ENCODE assay signal across 23 cellular contexts in the genomic region with DNA sequence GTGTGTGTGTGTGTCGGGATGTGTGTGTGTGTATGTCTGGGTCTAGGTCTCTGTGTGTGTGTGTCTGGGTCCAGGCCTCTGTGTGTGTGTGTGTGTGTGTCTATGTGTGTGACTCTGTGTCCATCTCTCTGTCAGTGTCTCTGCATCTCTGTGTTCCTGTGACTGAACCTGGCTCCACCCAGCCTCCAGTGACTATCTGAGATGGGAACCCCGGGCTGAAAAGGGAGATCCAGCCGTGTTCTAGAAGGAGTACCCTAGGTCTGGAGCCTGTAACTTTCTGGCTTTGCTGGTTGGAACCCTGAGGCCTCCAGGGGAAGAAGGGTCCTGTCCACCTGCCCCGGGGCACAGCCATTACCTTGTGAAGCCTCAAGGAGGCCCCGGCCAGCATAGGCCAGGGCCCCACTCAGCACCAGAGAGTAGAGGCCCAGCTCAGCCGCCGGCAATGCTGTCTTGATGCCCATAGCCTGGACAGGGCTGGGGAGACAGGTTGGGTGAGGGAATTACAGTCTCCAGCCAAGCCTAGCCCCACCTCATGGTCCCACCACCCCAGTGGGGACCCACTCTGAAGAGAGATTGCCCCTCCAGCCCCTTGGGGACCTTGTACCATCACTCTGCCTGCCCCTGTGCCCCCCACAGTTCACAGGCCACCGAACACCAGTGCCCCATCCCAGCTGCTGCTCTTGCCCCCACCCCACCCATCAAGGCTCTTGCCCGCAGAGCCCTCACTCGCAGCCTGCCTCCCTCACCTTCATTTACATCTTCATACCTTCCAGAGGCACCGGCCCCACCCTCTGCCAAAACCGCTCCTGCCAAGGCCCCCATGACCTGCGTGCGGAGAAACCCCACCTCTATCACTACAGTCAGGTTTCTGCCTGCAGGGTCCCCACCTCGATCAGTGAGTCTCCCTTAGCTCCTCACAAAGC. TPM values are rescaled to one million over a fixed set of nuclear protein-coding genes. Genes with fewer than 3 reads are reported as not detected.
DNase-seq lines count a peak whose midpoint lies in the region; ATAC-seq and TF ChIP-seq lines count a peak whose summit lies in the region.
"Had no signal": no experiment of that assay in that cellular context is flagged by ENCODE, and none has a peak within 500 bp of the region (broad histone marks: within the 10 kb centered on the region; RNA-seq: fewer than 3 reads in every experiment).

No MANE protein-coding gene starts in this region.

- no peaks in the 10 kb centered on the region for H3K36me3 ChIP-seq in neural progenitor cell
- H3K36me3 ChIP-seq: colonic mucosa, SJCRH30, tibial nerve had no signal

- no peaks in the 10 kb centered on the region for H3K36me3 Mint-ChIP-seq in H9 (ENCODE audit: insufficient read depth in 1 of 3, low read depth in 3 of 3)
- no peaks in the 10 kb centered on the region for H3K36me3 Mint-ChIP-seq in endothelial cell (ENCODE audit: low read depth, unreplicated experiment)
- no peaks in the 10 kb centered on the region for H3K36me3 Mint-ChIP-seq in osteocyte (ENCODE audit: unreplicated experiment)
- no peaks in the 10 kb centered on the region for H3K36me3 Mint-ChIP-seq in neural progenitor cell
- H3K36me3 Mint-ChIP-seq: immature natural killer cell; stimulated activated memory B cell treated with anti-CD40 and anti-IgM and Interleukin-4, amounts not matched to agents 10 μg/mL and 1 μg/mL and 100 μg/mL, for 72 hours had no signal

- TF ChIP-seq CTCF in H9 (conservative IDR thresholded peaks at IDR 0.05) (no peak), endothelial cell (IDR thresholded peaks at IDR 0.05; ENCODE audit: unreplicated experiment) (no peak), osteocyte (IDR thresholded peaks at IDR 0.05) (no peak), neural progenitor cell (IDR thresholded peaks at IDR 0.05) (no peak)

- no peak overlapping the region for H2AK5ac ChIP-seq in H9 (ENCODE audit: insufficient read length, low read length)

- no peaks in the 10 kb centered on the region for H3K9me3 ChIP-seq in H9 (ENCODE audit: control insufficient read depth, low read depth, low read length)
- no peaks in the 10 kb centered on the region for H3K9me3 ChIP-seq in neural progenitor cell (ENCODE audit: low read depth)
- H3K9me3 ChIP-seq: colonic mucosa, SJCRH30, tibial nerve had no signal

- DNase-seq in D341Med (ENCODE audit: low spot score) (peak; percentile 36), H9 (peak; percentile 20), endothelial cell (ENCODE audit: low spot score) (no peak), osteocyte (ENCODE audit: extremely low spot score, unreplicated experiment) (peak; percentile 76), neural progenitor cell (ENCODE audit: low spot score) (no peak), DMS79 treated with DMSO at 0.1 percent for 48 hours (lab: John Stamatoyannopoulos, UW) (no peak)
- DNase-seq: GDM1, NCI-H187 had no signal

- H3K27me3 Mint-ChIP-seq in H9 (ENCODE audit: low read depth) (no peaks in the 10 kb centered on the region), endothelial cell (ENCODE audit: unreplicated experiment) (peaks cover 13% of the 10 kb centered on the region), osteocyte (ENCODE audit: unreplicated experiment) (no peaks in the 10 kb centered on the region), neural progenitor cell (ENCODE audit: insufficient read depth, low read depth) (peaks cover 11% of the 10 kb centered on the region)
- H3K27me3 Mint-ChIP-seq: activated CD4-positive, alpha-beta T cell treated with anti-CD3 and anti-CD28 coated beads, Interleukin-2, amount 10 ng/mL, durations not matched to agents 7 days and 5 days had no signal

- H3K18ac ChIP-seq in H9 (ENCODE audit: insufficient read length, low read depth, low read length): no peak overlapping the region

- H4K8ac ChIP-seq in H9 (replicated peaks; ENCODE audit: insufficient read length, low read depth, low read length): no peak overlapping the region

- no peaks in the 10 kb centered on the region for H3F3A ChIP-seq in neural progenitor cell (ENCODE audit: low read depth)

- no peak overlapping the region for H4K91ac ChIP-seq in H9 (ENCODE audit: insufficient read length, low read depth, low read length)

- H3K4me1 Mint-ChIP-seq in H9 (peaks cover 11 to 22% of the 10 kb centered on the region in 2 experiments), endothelial cell (ENCODE audit: unreplicated experiment) (no peaks in the 10 kb centered on the region), osteocyte (ENCODE audit: unreplicated experiment) (no peaks in the 10 kb centered on the region), neural progenitor cell (no peaks in the 10 kb centered on the region)
- H3K4me1 Mint-ChIP-seq: stimulated activated memory B cell treated with anti-CD40 and anti-IgM and Interleukin-4, amounts not matched to agents 10 μg/mL and 1 μg/mL and 100 μg/mL, for 72 hours had no signal

- no peak overlapping the region for H3K14ac ChIP-seq in H9 (ENCODE audit: insufficient read depth, low read length)

- no peak overlapping the region for H2BK5ac ChIP-seq in H9 (ENCODE audit: insufficient read length, low read length)

- no peak for ATAC-seq in HG02571 (IDR thresholded peaks at IDR 0.05; ENCODE audit: unreplicated experiment)
- ATAC-seq in HG03196 (IDR thresholded peaks at IDR 0.05; ENCODE audit: unreplicated experiment): no peak
- ATAC-seq: stimulated activated memory B cell treated with anti-CD40 and anti-IgM and Interleukin-4, amounts not matched to agents 10 μg/mL and 1 μg/mL and 100 μg/mL, for 72 hours had no signal

- no peaks in the 10 kb centered on the region for H4K20me1 ChIP-seq in H9 (ENCODE audit: control insufficient read depth, insufficient read depth, insufficient read length)
- H4K20me1 ChIP-seq in neural progenitor cell (ENCODE audit: low read depth): peaks cover 14% of the 10 kb centered on the region

- no peak overlapping the region for H3T11ph ChIP-seq in H9 (ENCODE audit: low read length)

- H3K9me3 Mint-ChIP-seq in H9: no peaks in the 10 kb centered on the region
- no peaks in the 10 kb centered on the region for H3K9me3 Mint-ChIP-seq in endothelial cell (ENCODE audit: unreplicated experiment)
- H3K9me3 Mint-ChIP-seq in osteocyte (ENCODE audit: unreplicated experiment): no peaks in the 10 kb centered on the region
- H3K9me3 Mint-ChIP-seq in neural progenitor cell: peaks cover 2% of the 10 kb centered on the region
- H3K9me3 Mint-ChIP-seq: activated CD4-positive, alpha-beta T cell treated with anti-CD3 and anti-CD28 coated beads, Interleukin-2, amount 10 ng/mL, durations not matched to agents 7 days and 5 days; CD4-positive, alpha-beta T cell; immature natural killer cell; stimulated activated memory B cell treated with anti-CD40 and anti-IgM and Interleukin-4, amounts not matched to agents 10 μg/mL and 1 μg/mL and 100 μg/mL, for 72 hours; T-helper 1 cell treated with Interleukin-12 subunit alpha and Interleukin-12 subunit beta and Interleukin-4 antibody, amounts not matched to agents 30 μg/mL and 1 μg/mL, for 36 hours had no signal

- no peak overlapping the region for H3K56ac ChIP-seq in H9 (ENCODE audit: insufficient read length, low read depth, low read length)

- no peak overlapping the region for H3K4ac ChIP-seq in H9 (ENCODE audit: low read depth, low read length)

- H3K27me3 ChIP-seq in H9 (ENCODE audit: insufficient read depth, low read length) (no peaks in the 10 kb centered on the region; the same call in 1 of the 2 replicates), neural progenitor cell (no peaks in the 10 kb centered on the region)
- H3K27me3 ChIP-seq: colonic mucosa, SJCRH30, tibial nerve had no signal

- no peaks in the 10 kb centered on the region for H3K23me2 ChIP-seq in H9 (ENCODE audit: insufficient read length, low read depth, low read length, poor library complexity, severe bottlenecking)

- H3K9ac ChIP-seq in H9 (ENCODE audit: extremely low read depth, insufficient read length, low read length) (no peak overlapping the region), neural progenitor cell (no peak overlapping the region)
- H3K9ac ChIP-seq: KMS-11 had no signal

- no peak overlapping the region for H3K4me2 ChIP-seq in H9 (ENCODE audit: insufficient read depth, insufficient read length, low read length)
- H3K4me2 ChIP-seq in neural progenitor cell: no peak overlapping the region
- H3K4me2 ChIP-seq: KMS-11 had no signal

- H3K27ac Mint-ChIP-seq in H9: no peak overlapping the region
- peak overlapping the region; percentile 44 for H3K27ac Mint-ChIP-seq in endothelial cell (ENCODE audit: unreplicated experiment)
- H3K27ac Mint-ChIP-seq in osteocyte (ENCODE audit: unreplicated experiment): no peak overlapping the region
- no peak overlapping the region for H3K27ac Mint-ChIP-seq in neural progenitor cell
- H3K27ac Mint-ChIP-seq: activated CD4-positive, alpha-beta T cell treated with anti-CD3 and anti-CD28 coated beads, Interleukin-2, amount 10 ng/mL, durations not matched to agents 7 days and 5 days; CD4-positive, alpha-beta T cell; immature natural killer cell; stimulated activated memory B cell treated with anti-CD40 and anti-IgM and Interleukin-4, amounts not matched to agents 10 μg/mL and 1 μg/mL and 100 μg/mL, for 72 hours; T-helper 1 cell treated with Interleukin-12 subunit alpha and Interleukin-12 subunit beta and Interleukin-4 antibody, amounts not matched to agents 30 μg/mL and 1 μg/mL, for 36 hours had no signal

- H3K23ac ChIP-seq in H9 (ENCODE audit: insufficient read length, low read depth, low read length): no peak overlapping the region

- no peak overlapping the region for H2BK15ac ChIP-seq in H9 (ENCODE audit: low read depth, low read length)

- no peak overlapping the region for H2BK20ac ChIP-seq in H9 (ENCODE audit: low read depth, low read length, poor library complexity, severe bottlenecking)

- H3K27ac ChIP-seq in H9 (ENCODE audit: insufficient read length, low read depth, low read length) (no peak overlapping the region), neural progenitor cell (no peak overlapping the region)
- H3K27ac ChIP-seq: colonic mucosa, KMS-11, SJCRH30, tibial nerve had no signal

- H3K4me3 Mint-ChIP-seq in H9 (no peak overlapping the region), endothelial cell (ENCODE audit: unreplicated experiment) (no peak overlapping the region), osteocyte (ENCODE audit: unreplicated experiment) (no peak overlapping the region), neural progenitor cell (no peak overlapping the region)
- H3K4me3 Mint-ChIP-seq: activated CD4-positive, alpha-beta T cell treated with anti-CD3 and anti-CD28 coated beads, Interleukin-2, amount 10 ng/mL, durations not matched to agents 7 days and 5 days; CD4-positive, alpha-beta T cell; immature natural killer cell; stimulated activated memory B cell treated with anti-CD40 and anti-IgM and Interleukin-4, amounts not matched to agents 10 μg/mL and 1 μg/mL and 100 μg/mL, for 72 hours; T-helper 1 cell treated with Interleukin-12 subunit alpha and Interleukin-12 subunit beta and Interleukin-4 antibody, amounts not matched to agents 30 μg/mL and 1 μg/mL, for 36 hours had no signal

- no peak overlapping the region for H4K5ac ChIP-seq in H9 (ENCODE audit: insufficient read length, low read depth, low read length)

- no peak overlapping the region for H2BK12ac ChIP-seq in H9 (ENCODE audit: insufficient read length, low read depth, low read length)

- H3K4me1 ChIP-seq in H9 (ENCODE audit: insufficient read depth, low read length) (no peaks in the 10 kb centered on the region), neural progenitor cell (no peaks in the 10 kb centered on the region)
- H3K4me1 ChIP-seq: colonic mucosa, SJCRH30 had no signal

- no peak overlapping the region for H2AFZ ChIP-seq in H9 (ENCODE audit: low read length)
- no peak overlapping the region for H2AFZ ChIP-seq in neural progenitor cell (replicated peaks)

- no CpG with 5 or more reads among the region's 15 CpGs for WGBS in H9 (ENCODE audit: extremely low coverage, insufficient read length, low lambda C conversion rate)

- no peak overlapping the region for H2BK120ac ChIP-seq in H9 (ENCODE audit: low read depth, low read length, poor library complexity, severe bottlenecking)

- H3K79me2 ChIP-seq in H9 (ENCODE audit: insufficient read depth, low read length) (no peaks in the 10 kb centered on the region), neural progenitor cell (ENCODE audit: low read depth) (no peaks in the 10 kb centered on the region)

- no peak overlapping the region for H3K4me3 ChIP-seq in neural progenitor cell
- H3K4me3 ChIP-seq: colonic mucosa, SJCRH30, tibial nerve had no signal

- no peaks in the 10 kb centered on the region for H3K79me1 ChIP-seq in H9 (ENCODE audit: insufficient read depth, low read depth, low read length, poor library complexity, severe bottlenecking)

RNA-seq across cellular contexts. Expression of a gene that starts 2.0 kb away (rescaled TPM):
- 0.46 TPM in 1 of 2 replicates, not detected in the other for total RNA-seq in H9 (2021)
- total RNA-seq in endothelial cell (ENCODE audit: unreplicated experiment): not detected
- total RNA-seq in osteocyte: not detected in 2 replicates
- total RNA-seq in neural progenitor cell (ENCODE audit: low replicate concordance): not detected in 2 replicates
- total RNA-seq: activated CD4-positive, alpha-beta T cell treated with anti-CD3 and anti-CD28 coated beads, Interleukin-2, amount 10 ng/mL, durations not matched to agents 7 days and 5 days; CD4-positive, alpha-beta T cell; H1; lung microvascular endothelial cell; PC-3; sciatic nerve; SJCRH30 had no signal

RNA-seq across cellular contexts. Expression of a gene that starts 15.3 kb away (rescaled TPM):
- total RNA-seq in H9 (2021): not detected in 2 replicates
- total RNA-seq in endothelial cell (ENCODE audit: unreplicated experiment): not detected
- total RNA-seq in osteocyte: not detected in 2 replicates
- not detected in 2 replicates for total RNA-seq in neural progenitor cell (ENCODE audit: low replicate concordance)
- total RNA-seq: activated CD4-positive, alpha-beta T cell treated with anti-CD3 and anti-CD28 coated beads, Interleukin-2, amount 10 ng/mL, durations not matched to agents 7 days and 5 days; CD4-positive, alpha-beta T cell; colonic mucosa; H1; lung microvascular endothelial cell; PC-3 had no signal

RNA-seq across cellular contexts. Expression of a gene that starts 47.1 kb away (rescaled TPM):
- total RNA-seq in H9 (2021) (3.6 and 4.2 TPM in 2 replicates), endothelial cell (ENCODE audit: unreplicated experiment) (20.5 TPM), osteocyte (26.7 and 29.2 TPM in 2 replicates), neural progenitor cell (ENCODE audit: low replicate concordance) (4.4 and 5.7 TPM in 2 replicates)

Comparison
In these comparisons a context has a peak if more than half of its experiments do, and no peak if none do; other contexts are left out.
1. DNase-seq: peak in D341Med (single experiment), H9 (single experiment) and osteocyte (single experiment); none in endothelial cell (single experiment), neural progenitor cell (single experiment) and DMS79 treated with DMSO at 0.1 percent for 48 hours (single experiment).